In the genomic region with DNA sequence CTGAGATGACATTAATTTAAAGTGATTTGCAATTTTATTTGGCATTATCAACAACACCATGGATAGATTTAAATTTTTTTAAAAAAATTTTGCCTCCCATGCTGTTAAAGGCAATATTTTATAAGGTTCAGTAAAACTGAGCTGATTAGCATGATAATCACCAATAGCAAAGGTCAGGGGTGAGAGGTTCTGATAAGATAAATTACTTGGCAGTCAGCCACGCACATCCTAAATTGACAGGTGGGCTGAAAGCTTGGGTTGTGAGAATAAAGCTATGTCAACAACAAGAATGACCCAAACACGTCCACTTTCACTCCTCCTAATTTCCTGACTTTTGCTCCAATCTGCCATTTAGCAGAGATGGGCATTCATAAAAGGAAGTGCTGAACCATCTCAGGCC, we compare ENCODE assay signal across 29 cellular contexts.
"Had no signal": no experiment of that assay in that cellular context is flagged by ENCODE, and none has a peak within 500 bp of the region (broad histone marks: within the 10 kb centered on the region; RNA-seq: fewer than 3 reads in every experiment).

No MANE protein-coding gene starts in this region.

- H3K4me2 ChIP-seq: SK-N-SH had no signal

- H3K36me3 ChIP-seq: Peyer's patch, WERI-Rb-1 had no signal

- H3K9ac ChIP-seq: SK-N-SH had no signal

- H3K27ac Mint-ChIP-seq: activated CD4-positive, alpha-beta memory T cell treated with anti-CD3 and anti-CD28 coated beads, Interleukin-2, amount 10 ng/mL, durations not matched to agents 7 days and 5 days; activated CD4-positive, alpha-beta T cell treated with anti-CD3 and anti-CD28 coated beads for 36 hours; activated naive CD4-positive, alpha-beta T cell treated with anti-CD3 and anti-CD28 coated beads for 36 hours; activated naive CD8-positive, alpha-beta T cell; activated T-helper 17 cell treated with anti-CD3 and anti-CD28 coated beads, Interleukin-2, amount 50 U/mL, for 72 hours; T-helper 1 cell treated with Interleukin-12 subunit alpha and Interleukin-12 subunit beta and Interleukin-4 antibody, amounts not matched to agents 30 μg/mL and 1 μg/mL, for 36 hours had no signal

- H3K9me3 ChIP-seq: Peyer's patch, SJCRH30, SK-N-SH had no signal

- ATAC-seq: activated CD4-positive, alpha-beta T cell treated with anti-CD3 and anti-CD28 coated beads for 36 hours; activated T-helper 17 cell treated with anti-CD3 and anti-CD28 coated beads, Interleukin-2, amount 50 U/mL, for 72 hours had no signal

- H3K27ac ChIP-seq: brain microvascular endothelial cell, RWPE1, SJCRH30, WERI-Rb-1 had no signal

- H3K4me3 ChIP-seq: Peyer's patch, SJCRH30 had no signal

- H3K9me3 Mint-ChIP-seq: activated CD4-positive, alpha-beta memory T cell treated with anti-CD3 and anti-CD28 coated beads, Interleukin-2, amount 10 ng/mL, durations not matched to agents 7 days and 5 days; activated naive CD4-positive, alpha-beta T cell treated with anti-CD3 and anti-CD28 coated beads for 36 hours; activated T-helper 17 cell treated with anti-CD3 and anti-CD28 coated beads, Interleukin-2, amount 50 U/mL, for 72 hours; T-helper 1 cell treated with Interleukin-12 subunit alpha and Interleukin-12 subunit beta and Interleukin-4 antibody, amounts not matched to agents 30 μg/mL and 1 μg/mL, for 36 hours had no signal

- H3K4me1 Mint-ChIP-seq: activated CD4-positive, alpha-beta T cell treated with anti-CD3 and anti-CD28 coated beads for 36 hours had no signal

- H3K36me3 Mint-ChIP-seq: activated naive CD8-positive, alpha-beta T cell had no signal

- H3K4me3 Mint-ChIP-seq: activated CD4-positive, alpha-beta memory T cell treated with anti-CD3 and anti-CD28 coated beads, Interleukin-2, amount 10 ng/mL, durations not matched to agents 7 days and 5 days; activated CD4-positive, alpha-beta T cell treated with anti-CD3 and anti-CD28 coated beads for 36 hours; activated naive CD4-positive, alpha-beta T cell treated with anti-CD3 and anti-CD28 coated beads for 36 hours; activated naive CD8-positive, alpha-beta T cell; activated T-helper 17 cell treated with anti-CD3 and anti-CD28 coated beads, Interleukin-2, amount 50 U/mL, for 72 hours; T-helper 1 cell treated with Interleukin-12 subunit alpha and Interleukin-12 subunit beta and Interleukin-4 antibody, amounts not matched to agents 30 μg/mL and 1 μg/mL, for 36 hours had no signal

- DNase-seq: activated CD4-positive, alpha-beta memory T cell treated with anti-CD3 and anti-CD28 coated beads, Interleukin-2, amount 10 ng/mL, durations not matched to agents 7 days and 5 days; activated CD4-positive, alpha-beta T cell treated with anti-CD3 and anti-CD28 coated beads for 36 hours; activated CD4-positive, alpha-beta T cell treated with anti-CD3 and anti-CD28 coated beads, Interleukin-2, amount 50 U/mL, for 1 hour; activated gamma-delta T cell; activated naive CD4-positive, alpha-beta T cell treated with anti-CD3 and anti-CD28 coated beads for 36 hours; activated T-cell treated with anti-CD3 and anti-CD28 coated beads for 4 hours; activated T-cell treated with anti-CD3 and anti-CD28 coated beads, Interleukin-2, amount 50 U/mL, for 48 hours; amygdala; brain microvascular endothelial cell; cerebellar nuclear complex; Karpas-422; MM.1S; NCI-H1105; NCI-H1436 treated with DMSO at 0.1 percent for 48 hours; NCI-H1930; NCI-H2171 treated with DMSO at 0.1 percent for 48 hours; NCI-H226; NCI-H526 treated with DMSO at 0.1 percent for 48 hours; Right ventricle myocardium superior; SJCRH30; SK-N-SH; SW 1271; T-helper 9 cell; WERI-Rb-1 had no signal

- H3K27me3 ChIP-seq: brain microvascular endothelial cell, Peyer's patch, SJCRH30 had no signal
